Comparison of ENCODE assay signal across 8 cellular contexts in genomic region chr6:15901141-15902115, GRCh38.
DNase-seq lines count a peak whose midpoint lies in the region; ATAC-seq, FAIRE-seq and TF ChIP-seq lines count a peak whose summit lies in the region.

No MANE protein-coding gene starts in this region.

- H3K4me3 Mint-ChIP-seq in activated CD4-positive, alpha-beta memory T cell treated with anti-CD3 and anti-CD28 coated beads, Interleukin-2, amount 10 ng/mL, durations not matched to agents 7 days and 5 days, result no peak overlapping the region
- H3K4me3 Mint-ChIP-seq in stimulated activated naive CD8-positive, alpha-beta T cell treated with anti-CD3 and anti-CD28 coated beads, Interleukin-15, Interleukin-2, amounts not matched to agents 100 ng/mL and 50 ng/mL, for 24 hours, result peak overlapping the region; percentile 43

- DNase-seq in GM12892 (ENCODE audit: insufficient read length) (peak; percentile 31), NCI-H748 treated with DMSO at 0.1 percent for 48 hours (lab: John Stamatoyannopoulos, UW) (no peak), G401 (ENCODE audit: low spot score) (no peak), NCI-H2081 treated with DMSO at 0.1 percent for 48 hours (lab: John Stamatoyannopoulos, UW) (no peak)
- DNase-seq in activated CD4-positive, alpha-beta memory T cell treated with anti-CD3 and anti-CD28 coated beads, Interleukin-2, amount 10 ng/mL, durations not matched to agents 7 days and 5 days, result peak; percentile 44

- CTCF ChIA-PET in activated CD4-positive, alpha-beta memory T cell treated with anti-CD3 and anti-CD28 coated beads, Interleukin-2, amount 10 ng/mL, durations not matched to agents 7 days and 5 days (lab: Charles Lee), result interaction anchor here (0.7 to 1.9 kb wide), 9 partner anchors 8 to 281 kb away, joined by 3 to 9 read pairs (median 4); partner anchors contain the start of gene MYLIP

- ATAC-seq in GM19467 (IDR thresholded peaks at IDR 0.05; ENCODE audit: unreplicated experiment) (peak; percentile 89), HG03439 (IDR thresholded peaks at IDR 0.05; ENCODE audit: unreplicated experiment) (peak; percentile 91)

- peaks cover 34% of the 10 kb centered on the region for H3K4me1 Mint-ChIP-seq in activated CD4-positive, alpha-beta memory T cell treated with anti-CD3 and anti-CD28 coated beads, Interleukin-2, amount 10 ng/mL, durations not matched to agents 7 days and 5 days
- H3K4me1 Mint-ChIP-seq in stimulated activated naive CD8-positive, alpha-beta T cell treated with anti-CD3 and anti-CD28 coated beads, Interleukin-15, Interleukin-2, amounts not matched to agents 100 ng/mL and 50 ng/mL, for 24 hours (ENCODE audit: low read depth), result peaks cover 50% of the 10 kb centered on the region

- no peaks in the 10 kb centered on the region for H3K9me3 Mint-ChIP-seq in activated CD4-positive, alpha-beta memory T cell treated with anti-CD3 and anti-CD28 coated beads, Interleukin-2, amount 10 ng/mL, durations not matched to agents 7 days and 5 days
- peaks cover 4% of the 10 kb centered on the region for H3K9me3 Mint-ChIP-seq in stimulated activated naive CD8-positive, alpha-beta T cell treated with anti-CD3 and anti-CD28 coated beads, Interleukin-15, Interleukin-2, amounts not matched to agents 100 ng/mL and 50 ng/mL, for 24 hours

- POLR2A ChIA-PET in activated CD4-positive, alpha-beta memory T cell treated with anti-CD3 and anti-CD28 coated beads, Interleukin-2, amount 10 ng/mL, durations not matched to agents 7 days and 5 days (lab: Charles Lee), result interaction anchor here (0.8 to 1.6 kb wide), 5 partner anchors 22 to 282 kb away, joined by 3 to 10 read pairs (median 7); partner anchors contain the start of gene MYLIP

- TF ChIP-seq POLR2A in GM12892 (IDR thresholded peaks at IDR 0.05; ENCODE audit: low read depth, low read length), result no peak

- H3K27me3 Mint-ChIP-seq in activated CD4-positive, alpha-beta memory T cell treated with anti-CD3 and anti-CD28 coated beads, Interleukin-2, amount 10 ng/mL, durations not matched to agents 7 days and 5 days, result no peaks in the 10 kb centered on the region
- no peaks in the 10 kb centered on the region for H3K27me3 Mint-ChIP-seq in stimulated activated naive CD8-positive, alpha-beta T cell treated with anti-CD3 and anti-CD28 coated beads, Interleukin-15, Interleukin-2, amounts not matched to agents 100 ng/mL and 50 ng/mL, for 24 hours

- H3K36me3 Mint-ChIP-seq in activated CD4-positive, alpha-beta memory T cell treated with anti-CD3 and anti-CD28 coated beads, Interleukin-2, amount 10 ng/mL, durations not matched to agents 7 days and 5 days (ENCODE audit: low read depth), result peaks cover 6% of the 10 kb centered on the region
- no peaks in the 10 kb centered on the region for H3K36me3 Mint-ChIP-seq in stimulated activated naive CD8-positive, alpha-beta T cell treated with anti-CD3 and anti-CD28 coated beads, Interleukin-15, Interleukin-2, amounts not matched to agents 100 ng/mL and 50 ng/mL, for 24 hours (ENCODE audit: low read depth)

- peak overlapping the region; percentile 44 for H3K27ac Mint-ChIP-seq in activated CD4-positive, alpha-beta memory T cell treated with anti-CD3 and anti-CD28 coated beads, Interleukin-2, amount 10 ng/mL, durations not matched to agents 7 days and 5 days
- H3K27ac Mint-ChIP-seq in stimulated activated naive CD8-positive, alpha-beta T cell treated with anti-CD3 and anti-CD28 coated beads, Interleukin-15, Interleukin-2, amounts not matched to agents 100 ng/mL and 50 ng/mL, for 24 hours, result peak overlapping the region; percentile 82

- peak; percentile 94 for FAIRE-seq in GM12892 (lab: Jason Lieb, UNC)

- in situ Hi-C loops in G401 (cut with HindIII; ENCODE audit: low sequenced_read_pairs), result no loop called here

Comparison
In these comparisons a context has a peak if more than half of its experiments do, and no peak if none do; other contexts are left out.
1. DNase-seq: peak in GM12892 (single experiment) and activated CD4-positive, alpha-beta memory T cell treated with anti-CD3 and anti-CD28 coated beads, Interleukin-2, amount 10 ng/mL, durations not matched to agents 7 days and 5 days (single experiment); none in NCI-H748 treated with DMSO at 0.1 percent for 48 hours (single experiment), G401 (single experiment) and NCI-H2081 treated with DMSO at 0.1 percent for 48 hours (single experiment).